In genomic region chr10:32163774-32164148, GRCh38 we compare ENCODE assay signal across 23 cellular contexts.
"Had no signal": no experiment of that assay in that cellular context is flagged by ENCODE, and none has a peak within 500 bp of the region (broad histone marks: within the 10 kb centered on the region; RNA-seq: fewer than 3 reads in every experiment).

No MANE protein-coding gene starts in this region.

- H3K36me3 Mint-ChIP-seq: mesothelial cell of epicardium; natural killer cell treated with Interleukin-12 subunit alpha and Interleukin-12 subunit beta and Interleukin-15 and Interleukin-18, amount 100 ng/mL, for 72 hours had no signal

- H3K27ac ChIP-seq: esophagus squamous epithelium, upper lobe of left lung, vagina had no signal

- H3K4me3 Mint-ChIP-seq: activated CD4-positive, alpha-beta memory T cell treated with anti-CD3 and anti-CD28 coated beads, Interleukin-2, amount 10 ng/mL, durations not matched to agents 7 days and 5 days; activated CD4-positive, alpha-beta T cell treated with anti-CD3 and anti-CD28 coated beads, Interleukin-2, amount 10 ng/mL, durations not matched to agents 24 days and 14 days; activated T-cell treated with anti-CD3 and anti-CD28 coated beads, Interleukin-2, amount 50 U/mL, for 4 hours; activated T-helper 17 cell treated with anti-CD3 and anti-CD28 coated beads, Interleukin-2, amount 50 U/mL, for 72 hours; dendritic cell treated with granulocyte-macrophage colony-stimulating factor and Interleukin-4, amounts not matched to agents 40 ng/mL and 50 ng/mL, for 4 days; endodermal cell; mesothelial cell of epicardium; natural killer cell treated with Interleukin-12 subunit alpha and Interleukin-12 subunit beta and Interleukin-15 and Interleukin-18, amount 100 ng/mL, for 72 hours had no signal

- H3K9me3 ChIP-seq: esophagus squamous epithelium, upper lobe of left lung, vagina had no signal

- H3K27me3 ChIP-seq: upper lobe of left lung, vagina had no signal

- H3K4me3 ChIP-seq: esophagus squamous epithelium, upper lobe of left lung, vagina had no signal

- H3K36me3 ChIP-seq: esophagus squamous epithelium, upper lobe of left lung, vagina had no signal

- H3K9me3 Mint-ChIP-seq: activated CD4-positive, alpha-beta memory T cell treated with anti-CD3 and anti-CD28 coated beads, Interleukin-2, amount 10 ng/mL, durations not matched to agents 7 days and 5 days; activated CD4-positive, alpha-beta T cell treated with anti-CD3 and anti-CD28 coated beads, Interleukin-2, amount 10 ng/mL, durations not matched to agents 24 days and 14 days; activated T-cell treated with anti-CD3 and anti-CD28 coated beads, Interleukin-2, amount 50 U/mL, for 4 hours; activated T-helper 17 cell treated with anti-CD3 and anti-CD28 coated beads, Interleukin-2, amount 50 U/mL, for 72 hours; dendritic cell treated with granulocyte-macrophage colony-stimulating factor and Interleukin-4, amounts not matched to agents 40 ng/mL and 50 ng/mL, for 4 days; endodermal cell; mesothelial cell of epicardium; natural killer cell treated with Interleukin-12 subunit alpha and Interleukin-12 subunit beta and Interleukin-15 and Interleukin-18, amount 100 ng/mL, for 72 hours had no signal

- ATAC-seq: activated T-cell treated with anti-CD3 and anti-CD28 coated beads, Interleukin-2, amount 50 U/mL, for 4 hours; activated T-helper 17 cell treated with anti-CD3 and anti-CD28 coated beads, Interleukin-2, amount 50 U/mL, for 72 hours; left cardiac atrium; natural killer cell treated with Interleukin-12 subunit alpha and Interleukin-12 subunit beta and Interleukin-15 and Interleukin-18, amount 100 ng/mL, for 72 hours; right cardiac atrium; stimulated activated naive CD8-positive, alpha-beta T cell treated with anti-CD3 and anti-CD28 coated beads, Interleukin-15, Interleukin-2, amounts not matched to agents 100 U/mL and 50 U/mL, for 24 hours had no signal

- H3K4me1 Mint-ChIP-seq: activated CD4-positive, alpha-beta memory T cell treated with anti-CD3 and anti-CD28 coated beads, Interleukin-2, amount 10 ng/mL, durations not matched to agents 7 days and 5 days; activated CD4-positive, alpha-beta T cell treated with anti-CD3 and anti-CD28 coated beads, Interleukin-2, amount 10 ng/mL, durations not matched to agents 24 days and 14 days; activated T-helper 17 cell treated with anti-CD3 and anti-CD28 coated beads, Interleukin-2, amount 50 U/mL, for 72 hours; endodermal cell; mesothelial cell of epicardium had no signal

- H3K4me1 ChIP-seq: esophagus squamous epithelium, upper lobe of left lung, vagina had no signal

- DNase-seq: activated CD4-positive, alpha-beta memory T cell treated with anti-CD3 and anti-CD28 coated beads, Interleukin-2, amount 10 ng/mL, durations not matched to agents 7 days and 5 days; activated CD4-positive, alpha-beta T cell treated with anti-CD3 and anti-CD28 coated beads, Interleukin-2, amount 10 ng/mL, durations not matched to agents 24 days and 14 days; activated CD4-positive, CD25-positive, alpha-beta regulatory T cell treated with anti-CD3 and anti-CD28 coated beads, Interleukin-2, amount 50 U/mL, for 72 hours; activated gamma-delta T cell treated with Interleukin-2 at 50 U/mL for 16 hours; activated naive CD4-positive, alpha-beta T cell treated with anti-CD3 and anti-CD28 coated beads, Interleukin-2, amount 50 U/mL, for 16 hours; activated T-cell treated with anti-CD3 and anti-CD28 coated beads, Interleukin-2, amount 50 U/mL, for 4 hours; amygdala; central memory CD4-positive, alpha-beta T cell; endodermal cell; esophagus squamous epithelium; foreskin melanocyte; glutamatergic neuron; left cardiac atrium; right cardiac atrium; stimulated activated CD4-positive, alpha-beta T cell treated with anti-CD3 and anti-CD28 coated beads, Interleukin-12 subunit alpha, Interleukin-12 subunit beta, amount 100 ng/mL, for 4 hours; stimulated activated CD4-positive, alpha-beta T cell treated with anti-CD3 and anti-CD28 coated beads, Interleukin-4, amount 100 ng/mL, for 1 hour; stimulated activated naive CD8-positive, alpha-beta T cell treated with anti-CD3 and anti-CD28 coated beads, Interleukin-15, Interleukin-2, amounts not matched to agents 100 U/mL and 50 U/mL, for 24 hours; upper lobe of left lung had no signal

- H3K27ac Mint-ChIP-seq: activated CD4-positive, alpha-beta memory T cell treated with anti-CD3 and anti-CD28 coated beads, Interleukin-2, amount 10 ng/mL, durations not matched to agents 7 days and 5 days; activated CD4-positive, alpha-beta T cell treated with anti-CD3 and anti-CD28 coated beads, Interleukin-2, amount 10 ng/mL, durations not matched to agents 24 days and 14 days; activated T-helper 17 cell treated with anti-CD3 and anti-CD28 coated beads, Interleukin-2, amount 50 U/mL, for 72 hours; dendritic cell treated with granulocyte-macrophage colony-stimulating factor and Interleukin-4, amounts not matched to agents 40 ng/mL and 50 ng/mL, for 4 days; endodermal cell; mesothelial cell of epicardium; natural killer cell treated with Interleukin-12 subunit alpha and Interleukin-12 subunit beta and Interleukin-15 and Interleukin-18, amount 100 ng/mL, for 72 hours had no signal
